In genomic region chr7:24981544-24981951, GRCh38 we compare ENCODE assay signal across 8 cellular contexts. TPM values are rescaled to one million over a fixed set of nuclear protein-coding genes. Genes with fewer than 3 reads are reported as not detected.
DNase-seq lines count a peak whose midpoint lies in the region; ATAC-seq and TF ChIP-seq lines count a peak whose summit lies in the region.

No MANE protein-coding gene starts in this region.

- intact Hi-C loops in posterior cingulate gyrus (cut with DNase I): loop anchor here (2.0 kb wide), 2 partner anchors 161 to 225 kb away; partner anchors contain the start of gene GSDME

- peak overlapping the region; percentile 62 for H3K4me3 ChIP-seq in BE2C (ENCODE audit: low read depth, low read length)
- H3K4me3 ChIP-seq in right atrium auricular region: peak overlapping the region; percentile 64 to 91

- H3K9me3 ChIP-seq in BE2C: no peaks in the 10 kb centered on the region
- H3K9me3 ChIP-seq in right atrium auricular region: no peaks in the 10 kb centered on the region

- ATAC-seq in GM21717 (IDR thresholded peaks at IDR 0.05; ENCODE audit: unreplicated experiment): peak; percentile 18
- no peak for ATAC-seq in GM19397 (IDR thresholded peaks at IDR 0.05; ENCODE audit: unreplicated experiment)

- in situ Hi-C loops in G401 (cut with HindIII; ENCODE audit: low sequenced_read_pairs): no loop called here

- H3K27me3 ChIP-seq in BE2C: no peaks in the 10 kb centered on the region
- no peaks in the 10 kb centered on the region for H3K27me3 ChIP-seq in right atrium auricular region

- DNase-seq in BE2C: peak; percentile 69
- peak; percentile 31 for DNase-seq in SK-N-DZ (ENCODE audit: low spot score)
- DNase-seq in amniotic epithelial cell (ENCODE audit: low read depth): peak; percentile 34
- peak; percentile 75 for DNase-seq in right atrium auricular region (ENCODE audit: low spot score)
- DNase-seq in posterior cingulate gyrus: peak; percentile 62 to 97 (median 84)
- no peak for DNase-seq in G401 (ENCODE audit: low spot score)

- TF ChIP-seq CTCF in BE2C (IDR thresholded peaks at IDR 0.05; ENCODE audit: low read depth, low read length): no peak
- TF ChIP-seq CTCF in right atrium auricular region (IDR thresholded peaks at IDR 0.05): no peak

- H3K36me3 ChIP-seq in BE2C: no peaks in the 10 kb centered on the region
- H3K36me3 ChIP-seq in right atrium auricular region: no peaks in the 10 kb centered on the region

- H3K27ac ChIP-seq in right atrium auricular region: peak overlapping the region; percentile 92 to 93

- H3K4me1 ChIP-seq in BE2C: no peaks in the 10 kb centered on the region
- peaks cover 0 to 18% of the 10 kb centered on the region in 2 donors for H3K4me1 ChIP-seq in right atrium auricular region

RNA-seq across cellular contexts. Expression of gene OSBPL3, which starts 1.6 kb away (rescaled TPM):
- polyA plus RNA-seq in BE2C (2012; ENCODE audit: insufficient read depth, insufficient read length, low read depth): 7.6 TPM
- polyA plus RNA-seq in SK-N-DZ (2014; cell fraction: cytosol; rRNA removed): 5.1 and 6.6 TPM in 2 replicates
- 9.6 and 12.2 TPM in 2 replicates for polyA plus RNA-seq in SK-N-DZ (2014; cell fraction: nucleus; rRNA removed)
- 1 to 10 TPM; 4.8 to 6.7 TPM for total RNA-seq in right atrium auricular region
- total RNA-seq in G401 (2014; rRNA removed; shearing (Covaris generic)): 3.6 and 7.1 TPM in 2 replicates
